1 cellular context compared by ENCODE assay signal in genomic region chr11:2259897-2260451, GRCh38.
TF ChIP-seq lines count a peak whose summit lies in the region.

No MANE protein-coding gene starts in this region.

TF ChIP-seq in HepG2, 621 proteins besides CTCF, POLR2A, EP300 and RAD21:
- no peak for TF ChIP-seq JUND (CRISPR knock-in tag; IDR thresholded peaks at IDR 0.05)
- no peak for TF ChIP-seq AGO2 (optimal IDR thresholded peaks at IDR 0.05; ENCODE audit: low read depth, low read length)
- no peak for TF ChIP-seq ZMYM3 (CRISPR knock-in tag; IDR thresholded peaks at IDR 0.05)
- no peak for TF ChIP-seq SOX6 (IDR thresholded peaks at IDR 0.05)
- no peak for TF ChIP-seq SOX6 (CRISPR knock-in tag; IDR thresholded peaks at IDR 0.05)
- no peak for TF ChIP-seq NCOA5 (CRISPR knock-in tag; IDR thresholded peaks at IDR 0.05)
- no peak for TF ChIP-seq NFKB2 (CRISPR knock-in tag; IDR thresholded peaks at IDR 0.05; ENCODE audit: borderline replicate concordance)
- no peak for TF ChIP-seq ATAD3A (CRISPR knock-in tag; IDR thresholded peaks at IDR 0.05)
- no peak for TF ChIP-seq JARID2 (CRISPR knock-in tag; IDR thresholded peaks at IDR 0.05; ENCODE audit: insufficient replicate concordance)
